In genomic region chr5:36878421-36879088, GRCh38 we compare ENCODE assay signal across 1 cellular context.
TF ChIP-seq lines count a peak whose summit lies in the region.

No MANE protein-coding gene starts in this region.

TF ChIP-seq in HEK293, 187 proteins besides CTCF, POLR2A, EP300 and RAD21 (continued from another document and continues in another):
- TF ChIP-seq ZNF449 (tag by site-specific recombination; IDR thresholded peaks at IDR 0.05) (no peak), ZNF311 (tag by site-specific recombination; IDR thresholded peaks at IDR 0.05; ENCODE audit: borderline replicate concordance) (no peak), OSR2 (tag by site-specific recombination; IDR thresholded peaks at IDR 0.05) (peak; percentile 98), ZNF423 (tag by site-specific recombination; IDR thresholded peaks at IDR 0.05) (no peak), ZNF548 (tag by site-specific recombination; IDR thresholded peaks at IDR 0.05) (no peak), SP2 (tag by site-specific recombination; IDR thresholded peaks at IDR 0.05) (peak; percentile 33), HOXC10 (CRISPR knock-in tag; IDR thresholded peaks at IDR 0.05) (no peak), HOXA7 (CRISPR knock-in tag; IDR thresholded peaks at IDR 0.05; ENCODE audit: borderline replicate concordance) (no peak), ZNF768 (tag by site-specific recombination; IDR thresholded peaks at IDR 0.05) (no peak), ZNF394 (tag by site-specific recombination; IDR thresholded peaks at IDR 0.05; ENCODE audit: borderline replicate concordance) (no peak; the same call in 1 of the 2 replicates), ZBTB20 (tag by site-specific recombination; IDR thresholded peaks at IDR 0.05) (peak; percentile 26; the same call in 1 of the 2 replicates), SP3 (tag by site-specific recombination; IDR thresholded peaks at IDR 0.05) (no peak), ZNF266 (tag by site-specific recombination; IDR thresholded peaks at IDR 0.05; ENCODE audit: low read depth) (no peak), ZNF37A (tag by site-specific recombination; IDR thresholded peaks at IDR 0.05) (no peak), GLIS1 (tag by site-specific recombination; IDR thresholded peaks at IDR 0.05) (peak; percentile 79), ZNF623 (tag by site-specific recombination; IDR thresholded peaks at IDR 0.05) (no peak), TSHZ1 (tag by site-specific recombination; IDR thresholded peaks at IDR 0.05; ENCODE audit: borderline replicate concordance) (no peak), ZNF223 (tag by site-specific recombination; IDR thresholded peaks at IDR 0.05) (no peak), ZNF362 (tag by site-specific recombination; IDR thresholded peaks at IDR 0.05) (no peak), ZNF155 (tag by site-specific recombination; IDR thresholded peaks at IDR 0.05) (no peak), ZIC2 (tag by site-specific recombination; IDR thresholded peaks at IDR 0.05) (peak; percentile 64; the same call in 1 of the 2 replicates), GLIS2 (tag by site-specific recombination; IDR thresholded peaks at IDR 0.05) (peak; percentile 85), ZNF654 (tag by site-specific recombination; IDR thresholded peaks at IDR 0.05; ENCODE audit: low read depth) (no peak), ZNF792 (tag by site-specific recombination; IDR thresholded peaks at IDR 0.05) (no peak), ZNF677 (tag by site-specific recombination; IDR thresholded peaks at IDR 0.05) (no peak), ZNF2 (tag by site-specific recombination; IDR thresholded peaks at IDR 0.05) (no peak), ZFP3 (tag by site-specific recombination; IDR thresholded peaks at IDR 0.05; ENCODE audit: low read depth) (no peak), ZNF664 (tag by site-specific recombination; IDR thresholded peaks at IDR 0.05) (no peak), ZNF510 (tag by site-specific recombination; IDR thresholded peaks at IDR 0.05; ENCODE audit: insufficient replicate concordance) (no peak), REST (tag by site-specific recombination; IDR thresholded peaks at IDR 0.05) (no peak), ZBTB21 (tag by site-specific recombination; IDR thresholded peaks at IDR 0.05) (no peak), ZBTB49 (tag by site-specific recombination; IDR thresholded peaks at IDR 0.05; ENCODE audit: low read depth) (no peak), ELK4 (IDR thresholded peaks at IDR 0.05; ENCODE audit: borderline replicate concordance, low read depth, low read length) (no peak), BCL6B (tag by site-specific recombination; IDR thresholded peaks at IDR 0.05) (no peak), SALL2 (tag by site-specific recombination; IDR thresholded peaks at IDR 0.05; ENCODE audit: borderline replicate concordance) (no peak), KLF17 (tag by site-specific recombination; IDR thresholded peaks at IDR 0.05) (no peak), ZNF549 (tag by site-specific recombination; IDR thresholded peaks at IDR 0.05) (no peak), KLF9 (tag by site-specific recombination; IDR thresholded peaks at IDR 0.05; ENCODE audit: low read depth) (no peak), GLI4 (tag by site-specific recombination; IDR thresholded peaks at IDR 0.05) (no peak), ZNF518A (tag by site-specific recombination; conservative IDR thresholded peaks at IDR 0.05; ENCODE audit: low read depth) (no peak), ZNF747 (tag by site-specific recombination; IDR thresholded peaks at IDR 0.05) (no peak), ZNF670 (tag by site-specific recombination; IDR thresholded peaks at IDR 0.05; ENCODE audit: low read depth) (no peak)
